In genomic region chr12:50606675-50607379, GRCh38 we compare ENCODE assay signal across 18 cellular contexts.
DNase-seq lines count a peak whose midpoint lies in the region; ATAC-seq and TF ChIP-seq lines count a peak whose summit lies in the region.
"Had no signal": no experiment of that assay in that cellular context is flagged by ENCODE, and none has a peak within 500 bp of the region (broad histone marks: within the 10 kb centered on the region; RNA-seq: fewer than 3 reads in every experiment).

No MANE protein-coding gene starts in this region.

- peaks cover 0 to 47% (median 17%) of the 10 kb centered on the region in 11 experiments; a peak in 16 of 22 replicates for H3K36me3 ChIP-seq in BLaER1 treated with 17β-estradiol and CSF1 and Interleukin-3, amounts not matched to agents 10 nM and 100 nM
- no peaks in the 10 kb centered on the region for H3K36me3 ChIP-seq in right lobe of liver
- peaks cover 0 to 8% (median 0%) of the 10 kb centered on the region in 6 donors for H3K36me3 ChIP-seq in spleen
- H3K36me3 ChIP-seq: SJCRH30 had no signal

- no peak for DNase-seq in WTC11 (ENCODE audit: low spot score)
- DNase-seq in right lobe of liver, result peak in 1 of 3 donors; percentile 51
- DNase-seq in spleen, result no peak
- no peak for DNase-seq in SK-N-DZ (ENCODE audit: low spot score)
- no peak for DNase-seq in ACHN
- DNase-seq: CD8-positive, alpha-beta memory T cell; DMS79; HCEC 1CT; NCI-H1048; NCI-H1436 treated with DMSO at 0.1 percent for 48 hours; NCI-H2029 treated with DMSO at 0.1 percent for 48 hours; NCI-H2171 treated with DMSO at 0.1 percent for 48 hours; NCI-H446 treated with DMSO at 0.1 percent for 48 hours; PC-9; SJCRH30 had no signal

- no peak overlapping the region for H3K4me3 Mint-ChIP-seq in WTC11
- H3K4me3 Mint-ChIP-seq: CD8-positive, alpha-beta memory T cell had no signal

- H3K9me3 Mint-ChIP-seq in WTC11, result peaks cover 1% of the 10 kb centered on the region; the same call in 1 of the 2 replicates
- H3K9me3 Mint-ChIP-seq: CD8-positive, alpha-beta memory T cell had no signal

- H3K4me1 ChIP-seq in BLaER1 treated with 17β-estradiol and CSF1 and Interleukin-3, amounts not matched to agents 10 nM and 100 nM, result peaks cover 13 to 92% (median 35%) of the 10 kb centered on the region in 10 experiments
- H3K4me1 ChIP-seq in right lobe of liver (peaks cover 0 to 32% (median 9%) of the 10 kb centered on the region in 4 donors), spleen (peaks cover 8 to 87% (median 52%) of the 10 kb centered on the region in 6 donors)
- H3K4me1 ChIP-seq: SJCRH30 had no signal

- H3K4me1 Mint-ChIP-seq in WTC11, result peaks cover 9% of the 10 kb centered on the region

- peaks cover under 1% of the 10 kb centered on the region; the same call in 1 of the 2 replicates for H3K36me3 Mint-ChIP-seq in WTC11

- ATAC-seq in WTC11 (no peak), right lobe of liver (peak; percentile 77 to 88 (median 84)), HG03196 (IDR thresholded peaks at IDR 0.05; ENCODE audit: unreplicated experiment) (no peak)

- CTCF ChIA-PET in WTC11 (lab: Charles Lee), result interaction anchor here (2.3 kb wide), 1 partner anchor 31 kb away, joined by 5 read pairs; no protein-coding TSS in a partner anchor

- H3K9ac ChIP-seq in BLaER1 treated with 17β-estradiol and CSF1 and Interleukin-3, amounts not matched to agents 10 nM and 100 nM, result no peak overlapping the region
- H3K9ac ChIP-seq: KMS-11 had no signal

- H4K20me1 ChIP-seq in BLaER1 treated with 17β-estradiol and CSF1 and Interleukin-3, amounts not matched to agents 10 nM and 100 nM, result peaks cover 5 to 92% (median 66%) of the 10 kb centered on the region in 11 experiments; a peak in 17 of 22 replicates

- H3K4me2 ChIP-seq in BLaER1 treated with 17β-estradiol and CSF1 and Interleukin-3, amounts not matched to agents 10 nM and 100 nM, result peak overlapping the region in 6 of 11 experiments; percentile 13 to 80 (median 61); a peak in 10 of 22 replicates
- H3K4me2 ChIP-seq: KMS-11, PC-9 had no signal

- POLR2A ChIA-PET in WTC11 (lab: Charles Lee), result interaction anchor here (0.7 kb wide), 1 partner anchor 119 kb away, joined by 3 read pairs; no protein-coding TSS in a partner anchor

- TF ChIP-seq CTCF in WTC11 (IDR thresholded peaks at IDR 0.05) (no peak), right lobe of liver (IDR thresholded peaks at IDR 0.05) (no peak), spleen (IDR thresholded peaks at IDR 0.05 in 8 of 11, conservative IDR thresholded peaks at IDR 0.05 in 3 of 11) (no peak)

- H3K9me3 ChIP-seq in BLaER1 treated with 17β-estradiol and CSF1 and Interleukin-3, amounts not matched to agents 10 nM and 100 nM (replicated peaks in 1 of 11), result peaks cover 0 to 8% (median 0%) of the 10 kb centered on the region in 11 experiments; a peak in 3 of 22 replicates
- H3K9me3 ChIP-seq in right lobe of liver (no peaks in the 10 kb centered on the region), spleen (no peaks in the 10 kb centered on the region)

- no peak overlapping the region for H3K27ac ChIP-seq in BLaER1 treated with 17β-estradiol and CSF1 and Interleukin-3, amounts not matched to agents 10 nM and 100 nM
- H3K27ac ChIP-seq in right lobe of liver, result peak overlapping the region in 1 of 3 donors; percentile 39
- H3K27ac ChIP-seq in spleen, result peak overlapping the region in 6 of 8 donors; percentile 11 to 70 (median 26)
- H3K27ac ChIP-seq: KMS-11, PC-9, SJCRH30 had no signal

- intact Hi-C loops in right lobe of liver (cut with DNase I), result no loop called here
- intact Hi-C loops in spleen (cut with DNase I; ENCODE audit: low total_unique reads), result no loop called here

- TF ChIP-seq POLR2A in right lobe of liver (IDR thresholded peaks at IDR 0.05), result no peak
- no peak for TF ChIP-seq POLR2A in spleen (IDR thresholded peaks at IDR 0.05)

- no peaks in the 10 kb centered on the region for H3K27me3 Mint-ChIP-seq in WTC11 (ENCODE audit: low read depth)
- H3K27me3 Mint-ChIP-seq: CD8-positive, alpha-beta memory T cell had no signal

- H3K27me3 ChIP-seq in BLaER1 treated with 17β-estradiol and CSF1 and Interleukin-3, amounts not matched to agents 10 nM and 100 nM, result no peaks in the 10 kb centered on the region
- H3K27me3 ChIP-seq in right lobe of liver, result no peaks in the 10 kb centered on the region
- no peaks in the 10 kb centered on the region for H3K27me3 ChIP-seq in spleen (replicated peaks in 1 of 7)
- H3K27me3 ChIP-seq: SJCRH30 had no signal

- H3K4me3 ChIP-seq in BLaER1 treated with 17β-estradiol and CSF1 and Interleukin-3, amounts not matched to agents 10 nM and 100 nM, result no peak overlapping the region
- H3K4me3 ChIP-seq in right lobe of liver, result no peak overlapping the region
- H3K4me3 ChIP-seq in spleen, result no peak overlapping the region
- H3K4me3 ChIP-seq: PC-9, SJCRH30 had no signal

- peak overlapping the region; percentile 14; the same call in 1 of the 2 replicates for H3K27ac Mint-ChIP-seq in WTC11

- in situ Hi-C loops in ACHN (cut with HindIII; ENCODE audit: low pct_ligation_motif_present, low pct_unique_long_range_greater_than_20kb, low sequenced_read_pairs), result no loop called here

- 56% methylated on average over 5 of the region's 5 CpGs for WGBS in right lobe of liver (ENCODE audit: insufficient coverage, low coverage, low lambda C conversion rate, missing lambda C conversion rate)
- 72 to 92% (median 87%) methylated on average over 5 of the region's 5 CpGs for WGBS in spleen, 5 donors

TF ChIP-seq in WTC11, 78 proteins besides CTCF, POLR2A, EP300 and RAD21:
- TF ChIP-seq SMAD4 (CRISPR knock-in tag; IDR thresholded peaks at IDR 0.05) (no peak), ZNF532 (CRISPR knock-in tag; IDR thresholded peaks at IDR 0.05; ENCODE audit: borderline replicate concordance) (no peak), TEAD1 (CRISPR knock-in tag; IDR thresholded peaks at IDR 0.05) (no peak), ZNF416 (CRISPR knock-in tag; IDR thresholded peaks at IDR 0.05) (no peak), CBFB (CRISPR knock-in tag; IDR thresholded peaks at IDR 0.05; ENCODE audit: low read depth) (no peak), FOXJ3 (CRISPR knock-in tag; IDR thresholded peaks at IDR 0.05; ENCODE audit: borderline replicate concordance) (no peak)

Comparison
In these comparisons a context has a peak if more than half of its experiments do, and no peak if none do; other contexts are left out.
1. H3K27ac ChIP-seq: peak in spleen (6 of 8); none in BLaER1 treated with 17β-estradiol and CSF1 and Interleukin-3, amounts not matched to agents 10 nM and 100 nM (0 of 11).
2. ATAC-seq: peak in right lobe of liver (4 of 4); none in WTC11 (single experiment) and HG03196 (single experiment).